Comparison of ENCODE assay signal across 16 cellular contexts in the genomic region with DNA sequence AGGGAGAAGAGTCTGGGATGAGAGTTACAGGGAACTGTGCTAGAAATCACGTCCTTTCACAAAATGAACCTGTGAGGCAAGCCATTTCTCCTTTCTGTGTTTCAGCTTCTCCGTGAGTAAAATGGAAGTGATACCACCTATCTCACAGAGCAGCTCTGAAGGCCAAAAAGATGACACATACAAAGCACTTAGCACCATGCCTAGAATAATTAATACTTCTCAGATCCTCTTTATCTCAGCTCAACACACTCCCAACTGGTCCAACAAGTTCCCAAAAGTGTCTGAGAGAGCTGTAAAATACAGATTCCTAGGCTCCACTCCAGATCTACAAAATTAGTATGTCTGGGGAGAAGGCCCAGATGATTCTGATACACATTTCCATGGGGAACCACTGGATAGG. TPM values are rescaled to one million over a fixed set of nuclear protein-coding genes. Genes with fewer than 3 reads are reported as not detected.
DNase-seq lines count a peak whose midpoint lies in the region; ATAC-seq, FAIRE-seq and TF ChIP-seq lines count a peak whose summit lies in the region.
"Had no signal": no experiment of that assay in that cellular context is flagged by ENCODE, and none has a peak within 500 bp of the region (broad histone marks: within the 10 kb centered on the region; RNA-seq: fewer than 3 reads in every experiment).

No MANE protein-coding gene starts in this region.

- DNase-seq in GM12892 (ENCODE audit: insufficient read length) (no peak), H54 (ENCODE audit: insufficient read length, low spot score) (no peak), neuronal stem cell (ENCODE audit: low spot score) (no peak), SKM-1 (lab: John Stamatoyannopoulos, UW; ENCODE audit: unreplicated experiment) (no peak), GM19238 (ENCODE audit: insufficient read length, low spot score) (no peak)
- DNase-seq: brain microvascular endothelial cell, Caco-2, NCI-H2171 treated with DMSO at 0.1 percent for 48 hours, T-helper 2 cell had no signal

- H3K4me1 ChIP-seq in neuronal stem cell (ENCODE audit: control insufficient read depth in 2 of 2, insufficient read depth in 1 of 2, low read depth in 1 of 2, low read length in 2 of 2): no peaks in the 10 kb centered on the region
- H3K4me1 ChIP-seq: Caco-2 had no signal

- ATAC-seq in GM19328 (IDR thresholded peaks at IDR 0.05; ENCODE audit: unreplicated experiment): peak; percentile 28
- ATAC-seq in HG02623 (IDR thresholded peaks at IDR 0.05; ENCODE audit: unreplicated experiment): peak; percentile 49
- ATAC-seq in HG03378 (IDR thresholded peaks at IDR 0.05; ENCODE audit: unreplicated experiment): peak; percentile 65
- ATAC-seq: GM23338; stimulated activated effector memory CD8-positive, alpha-beta T cell treated with anti-CD3 and anti-CD28 coated beads, Interleukin-12 subunit alpha, Interleukin-12 subunit beta, amount 100 ng/mL, for 72 hours had no signal

- H3K4ac ChIP-seq in neuronal stem cell (ENCODE audit: low read length): no peak overlapping the region

- no peak overlapping the region for H2BK120ac ChIP-seq in neuronal stem cell (ENCODE audit: low read depth, low read length)

- WGBS in neuronal stem cell (ENCODE audit: extremely low coverage in 2 of 2, insufficient read length in 2 of 2, insufficient replicate concordance in 1 of 2), 2 donors: no CpG with 5 or more reads among the region's 2 CpGs

- H3K79me1 ChIP-seq in neuronal stem cell (ENCODE audit: low read depth, low read length): no peaks in the 10 kb centered on the region

- H2BK15ac ChIP-seq in neuronal stem cell (ENCODE audit: low read length): no peak overlapping the region

- no peaks in the 10 kb centered on the region for H3K36me3 ChIP-seq in neuronal stem cell (replicated peaks in 1 of 2; ENCODE audit: control insufficient read depth in 2 of 2, insufficient read depth in 2 of 2, low read length in 2 of 2)
- H3K36me3 ChIP-seq: brain microvascular endothelial cell had no signal

- no peak overlapping the region for H3K18ac ChIP-seq in neuronal stem cell (ENCODE audit: low read length)

- H3K23ac ChIP-seq in neuronal stem cell (ENCODE audit: low read depth, low read length, poor library complexity): no peak overlapping the region

- H3K4me2 ChIP-seq in neuronal stem cell (ENCODE audit: insufficient read depth, low read length, poor library complexity, severe bottlenecking): no peak overlapping the region
- H3K4me2 ChIP-seq: GM23338 had no signal

- H4K8ac ChIP-seq in neuronal stem cell (ENCODE audit: low read depth, low read length): no peak overlapping the region

- no peak overlapping the region for H2BK5ac ChIP-seq in neuronal stem cell (ENCODE audit: low read length)

- no peak overlapping the region for H2AK5ac ChIP-seq in neuronal stem cell (ENCODE audit: low read depth, low read length)

- no peak overlapping the region for H3K14ac ChIP-seq in neuronal stem cell (ENCODE audit: low read length)

- no peaks in the 10 kb centered on the region for H3K9me3 ChIP-seq in neuronal stem cell (replicated peaks in 1 of 2; ENCODE audit: control insufficient read depth in 2 of 2, insufficient read depth in 1 of 2, low read depth in 1 of 2, low read length in 2 of 2)
- H3K9me3 ChIP-seq: Caco-2 had no signal

- H3K27ac ChIP-seq in neuronal stem cell (replicated peaks; ENCODE audit: low read length): no peak overlapping the region
- H3K27ac ChIP-seq: brain microvascular endothelial cell had no signal

- TF ChIP-seq POLR2A in GM12892 (IDR thresholded peaks at IDR 0.05; ENCODE audit: low read depth, low read length) (no peak), H54 (IDR thresholded peaks at IDR 0.05; ENCODE audit: low read depth, low read length) (no peak)

- FAIRE-seq in GM12892 (lab: Jason Lieb, UNC) (peak; percentile 57), H54 (lab: Jason Lieb, UNC) (no peak)
- FAIRE-seq: frontal cortex, islet of Langerhans had no signal

- H3K9ac ChIP-seq in neuronal stem cell (ENCODE audit: low read depth, low read length, poor library complexity): no peak overlapping the region

- H2AFZ ChIP-seq in neuronal stem cell (ENCODE audit: low read length): no peak overlapping the region
- H2AFZ ChIP-seq: GM23338 had no signal

- peaks cover 0 to 6% (median 0%) of the 10 kb centered on the region in 3 experiments for H3K27me3 ChIP-seq in neuronal stem cell (ENCODE audit: control insufficient read depth in 3 of 3, insufficient read depth in 3 of 3, low read depth in 1 of 3, low read length in 3 of 3)
- H3K27me3 ChIP-seq: brain microvascular endothelial cell had no signal

- no peak overlapping the region for H3K4me3 ChIP-seq in neuronal stem cell (ENCODE audit: low read length in 2 of 2)
- H3K4me3 ChIP-seq: GM23338 had no signal

- no peak overlapping the region for H4K91ac ChIP-seq in neuronal stem cell (ENCODE audit: low read depth, low read length, poor library complexity)

- H2BK12ac ChIP-seq in neuronal stem cell (ENCODE audit: low read length): no peak overlapping the region

RNA-seq across cellular contexts. Expression of gene LHFPL1, which starts 38.3 kb away (rescaled TPM):
- polyA plus RNA-seq in GM12892 (2012; ENCODE audit: missing spikeins): 0.25 TPM
- 0.38 TPM for polyA plus RNA-seq in neuronal stem cell (2013, experiment 1 of 2)
- 0.44 TPM for polyA plus RNA-seq in neuronal stem cell (2013, experiment 2 of 2)
